1 cellular context compared by ENCODE assay signal in the genomic region with DNA sequence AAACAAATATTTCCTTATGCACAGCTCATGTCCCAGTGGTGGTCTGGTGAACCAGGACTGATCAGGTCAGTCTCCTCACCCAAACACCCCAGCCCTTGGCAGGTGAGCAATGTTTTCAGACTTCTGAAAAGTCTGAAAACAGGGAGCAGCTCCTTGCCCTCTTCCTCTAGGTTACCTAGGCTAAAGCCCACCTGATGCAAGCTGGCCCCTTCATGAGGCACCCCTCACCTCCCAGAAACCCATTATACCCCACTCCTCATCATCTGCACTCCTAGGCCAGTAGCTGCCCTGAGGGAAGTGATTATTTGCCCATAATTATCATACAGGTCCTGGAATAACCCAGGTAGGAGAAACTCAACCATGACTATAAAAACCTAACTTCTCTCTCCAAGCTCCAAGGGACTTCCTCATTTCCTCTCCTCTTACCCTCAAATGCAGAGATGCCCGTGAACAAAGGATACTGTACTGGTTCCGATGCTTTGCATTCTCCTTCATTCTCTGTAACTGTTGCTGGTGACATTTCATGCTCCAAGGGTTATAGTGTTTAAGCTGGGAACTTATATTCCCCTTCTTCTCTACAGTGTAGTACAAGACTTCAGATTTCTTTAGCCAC.
TF ChIP-seq lines count a peak whose summit lies in the region.

No MANE protein-coding gene starts in this region.

TF ChIP-seq in GM12878, 131 proteins besides CTCF, POLR2A, EP300 and RAD21:
- TF ChIP-seq POLR2AphosphoS5 (IDR thresholded peaks at IDR 0.05; ENCODE audit: low read length) = 0 out of 2 replicates have a peak, but pooled peaks have one; percentile 60
- no peak for TF ChIP-seq DPF2 (IDR thresholded peaks at IDR 0.05)
- no peak for TF ChIP-seq IRF4 (IDR thresholded peaks at IDR 0.05; ENCODE audit: low read depth, low read length)
- no peak for TF ChIP-seq SUZ12 (IDR thresholded peaks at IDR 0.05; ENCODE audit: unreplicated experiment)
